In genomic region chr4:25792200-25792791, GRCh38 we compare ENCODE assay signal across 9 cellular contexts.
DNase-seq lines count a peak whose midpoint lies in the region; ATAC-seq, FAIRE-seq and TF ChIP-seq lines count a peak whose summit lies in the region.
"Had no signal": no experiment of that assay in that cellular context is flagged by ENCODE, and none has a peak within 500 bp of the region (broad histone marks: within the 10 kb centered on the region; RNA-seq: fewer than 3 reads in every experiment).

No MANE protein-coding gene starts in this region.

- 61% methylated on average over 5 of the region's 5 CpGs for WGBS in mammary epithelial cell (ENCODE audit: low coverage, missing lambda C conversion rate)

- intact Hi-C loops in mammary epithelial cell (cut with micrococcal nuclease) = loop anchor here (1.0 kb wide), 1 partner anchor 351 kb away; no protein-coding TSS in a partner anchor

- in situ Hi-C loops in mammary epithelial cell (cut with MboI; ENCODE audit: low sequenced_read_pairs in 2 of 2) = no loop called here

- H3K9me3 ChIP-seq in mammary epithelial cell (replicated peaks; ENCODE audit: insufficient read depth, low read length) = no peaks in the 10 kb centered on the region

- peaks cover 19% of the 10 kb centered on the region for H3K4me1 Mint-ChIP-seq in osteocyte (ENCODE audit: unreplicated experiment)

- no peak for FAIRE-seq in GM19239 (lab: Jason Lieb, UNC)

- no TSS peak for BruUV-seq in mammary epithelial cell (replicated peaks; lab: Mats Ljungman, UMichigan)

- CTCF ChIA-PET in mammary epithelial cell (lab: Charles Lee; ENCODE audit: low non-redundant PET) = interaction anchor here (0.6 kb wide), 2 partner anchors 10 to 449 kb away, joined by 3 read pairs; no protein-coding TSS in a partner anchor

- peaks cover 6% of the 10 kb centered on the region for H3K36me3 Mint-ChIP-seq in osteocyte (ENCODE audit: unreplicated experiment)

- peak; percentile 50 to 68 for TF ChIP-seq CTCF in mammary epithelial cell (conservative IDR thresholded peaks at IDR 0.05 in 1 of 2, IDR thresholded peaks at IDR 0.05 in 1 of 2; ENCODE audit: extremely low read depth in 1 of 2, insufficient read depth in 1 of 2, low read depth in 1 of 2, low read length in 2 of 2)
- peak; percentile 33 for TF ChIP-seq CTCF in osteocyte (IDR thresholded peaks at IDR 0.05)

- H3K4me3 ChIP-seq in mammary epithelial cell (replicated peaks in 1 of 3; ENCODE audit: insufficient read depth in 1 of 3, low read depth in 2 of 3, low read length in 3 of 3) = no peak overlapping the region

- no peak overlapping the region for H3K9ac ChIP-seq in mammary epithelial cell (ENCODE audit: insufficient read depth, low read length)

- H3K27me3 Mint-ChIP-seq in osteocyte (ENCODE audit: unreplicated experiment) = no peaks in the 10 kb centered on the region

- no peak overlapping the region for H3K27ac Mint-ChIP-seq in osteocyte (ENCODE audit: unreplicated experiment)
- H3K27ac Mint-ChIP-seq: dendritic cell treated with granulocyte-macrophage colony-stimulating factor and Interleukin-4, amounts not matched to agents 40 ng/mL and 50 ng/mL, for 4 days had no signal

- H3K79me2 ChIP-seq in mammary epithelial cell (ENCODE audit: insufficient read depth, low read length) = no peaks in the 10 kb centered on the region

- no peaks in the 10 kb centered on the region for H4K20me1 ChIP-seq in mammary epithelial cell (ENCODE audit: insufficient read depth, low read length)

- no peak overlapping the region for H2AFZ ChIP-seq in mammary epithelial cell (ENCODE audit: low read depth, low read length)

- H3K4me3 Mint-ChIP-seq in osteocyte (ENCODE audit: unreplicated experiment) = no peak overlapping the region
- H3K4me3 Mint-ChIP-seq: dendritic cell treated with granulocyte-macrophage colony-stimulating factor and Interleukin-4, amounts not matched to agents 40 ng/mL and 50 ng/mL, for 4 days had no signal

- ATAC-seq in HG02885 (IDR thresholded peaks at IDR 0.05; ENCODE audit: poor library complexity, unreplicated experiment) = no peak

- no peak overlapping the region for H3K4me2 ChIP-seq in mammary epithelial cell (ENCODE audit: insufficient read depth, low read depth, low read length)

- DNase-seq in NCI-H2196 (lab: John Stamatoyannopoulos, UW; ENCODE audit: unreplicated experiment) (peak; percentile 53), NCI-H2196 treated with DMSO at 0.1 percent for 48 hours (lab: John Stamatoyannopoulos, UW; ENCODE audit: unreplicated experiment) (no peak), LoVo (ENCODE audit: low spot score) (peak; percentile 38), mammary epithelial cell (no peak), osteocyte (ENCODE audit: extremely low spot score, unreplicated experiment) (no peak), hippocampal formation (lab: John Stamatoyannopoulos, UW) (no peak), GM19239 (ENCODE audit: insufficient read length, low spot score) (no peak)

- no peaks in the 10 kb centered on the region for H3K27me3 ChIP-seq in mammary epithelial cell (ENCODE audit: insufficient read depth, low read length)

- peaks cover 15% of the 10 kb centered on the region for H3K4me1 ChIP-seq in mammary epithelial cell (ENCODE audit: insufficient read depth, low read length)

- H3K27ac ChIP-seq in mammary epithelial cell (ENCODE audit: insufficient read depth, low read depth, low read length) = no peak overlapping the region

- peaks cover 4% of the 10 kb centered on the region for H3K36me3 ChIP-seq in mammary epithelial cell (ENCODE audit: insufficient read depth, low read length)

- dilution Hi-C loops in mammary epithelial cell (cut with HindIII; ENCODE audit: low sequenced_read_pairs) = no loop called here

- H3K9me3 Mint-ChIP-seq in osteocyte (ENCODE audit: unreplicated experiment) = no peaks in the 10 kb centered on the region

Comparison
In these comparisons a context has a peak if more than half of its experiments do, and no peak if none do; other contexts are left out.
1. DNase-seq: peak in NCI-H2196 (single experiment) and LoVo (single experiment); none in NCI-H2196 treated with DMSO at 0.1 percent for 48 hours (single experiment), mammary epithelial cell (single experiment), osteocyte (single experiment), hippocampal formation (0 of 2) and GM19239 (single experiment).